In genomic region chr1:40872266-40872665, GRCh38 we compare ENCODE assay signal across 14 cellular contexts.
"Had no signal": no experiment of that assay in that cellular context is flagged by ENCODE, and none has a peak within 500 bp of the region (broad histone marks: within the 10 kb centered on the region; RNA-seq: fewer than 3 reads in every experiment).

No MANE protein-coding gene starts in this region.

- H3K27me3 ChIP-seq: cardiac muscle cell, esophagus muscularis mucosa, right lobe of liver had no signal

- H3K4me1 ChIP-seq: right lobe of liver had no signal

- H3K36me3 Mint-ChIP-seq: type B pancreatic cell had no signal

- H3K9me3 ChIP-seq: right lobe of liver had no signal

- H3K36me3 ChIP-seq: cardiac muscle cell, esophagus muscularis mucosa, right lobe of liver had no signal

- FAIRE-seq: astrocyte, colon, kidney had no signal

- H3K27ac Mint-ChIP-seq: nephron; stimulated activated naive CD8-positive, alpha-beta T cell treated with anti-CD3 and anti-CD28 coated beads, Interleukin-15, amount 100 ng/mL, for 72 hours; type B pancreatic cell had no signal

- H3K27me3 Mint-ChIP-seq: type B pancreatic cell had no signal

- ATAC-seq: left ventricle myocardium superior; stimulated activated naive CD8-positive, alpha-beta T cell treated with anti-CD3 and anti-CD28 coated beads, Interleukin-15, amount 100 ng/mL, for 72 hours had no signal

- DNase-seq: activated CD4-positive, alpha-beta T cell treated with anti-CD3 and anti-CD28 coated beads, Interleukin-2, amount 50 U/mL, for 1 hour; activated naive CD4-positive, alpha-beta T cell treated with Interleukin-2 at 50 U/mL for 16 hours; hippocampal formation; kidney; left ventricle myocardium superior; mesenchymal stem cell; right lobe of liver; stimulated activated naive CD8-positive, alpha-beta T cell treated with anti-CD3 and anti-CD28 coated beads, Interleukin-15, amount 100 ng/mL, for 72 hours had no signal

- H3K4me3 Mint-ChIP-seq: nephron; stimulated activated naive CD8-positive, alpha-beta T cell treated with anti-CD3 and anti-CD28 coated beads, Interleukin-15, amount 100 ng/mL, for 72 hours; type B pancreatic cell had no signal

- H3K4me1 Mint-ChIP-seq: nephron had no signal

- H3K27ac ChIP-seq: cardiac muscle cell, esophagus muscularis mucosa, right lobe of liver had no signal

- H3K4me3 ChIP-seq: cardiac muscle cell, esophagus muscularis mucosa, right lobe of liver had no signal
